In the genomic region with DNA sequence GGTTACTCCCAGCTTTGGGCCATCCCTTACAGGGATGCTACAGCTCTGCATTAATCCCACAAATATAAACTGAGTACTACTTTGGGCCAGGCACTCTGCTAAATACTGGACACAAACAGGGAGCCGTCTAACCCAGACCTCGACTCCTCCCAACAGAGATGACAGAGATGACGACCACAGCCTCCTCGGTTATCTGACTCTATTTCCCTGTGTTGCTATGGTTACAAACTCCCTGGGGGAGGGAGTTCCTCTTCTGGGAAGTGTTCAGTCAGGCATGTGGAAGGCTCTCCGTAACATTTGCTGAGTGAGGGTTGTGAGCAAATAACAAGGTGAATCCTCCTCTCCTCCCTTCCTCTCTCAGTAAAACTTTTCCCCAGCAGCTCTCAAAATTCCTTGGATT, we compare ENCODE assay signal across 1 cellular context.
TF ChIP-seq lines count a peak whose summit lies in the region.

No MANE protein-coding gene starts in this region.

TF ChIP-seq in K562, 482 proteins besides CTCF, POLR2A, EP300 and RAD21 (continued from another document):
- TF ChIP-seq, protein P1, sequence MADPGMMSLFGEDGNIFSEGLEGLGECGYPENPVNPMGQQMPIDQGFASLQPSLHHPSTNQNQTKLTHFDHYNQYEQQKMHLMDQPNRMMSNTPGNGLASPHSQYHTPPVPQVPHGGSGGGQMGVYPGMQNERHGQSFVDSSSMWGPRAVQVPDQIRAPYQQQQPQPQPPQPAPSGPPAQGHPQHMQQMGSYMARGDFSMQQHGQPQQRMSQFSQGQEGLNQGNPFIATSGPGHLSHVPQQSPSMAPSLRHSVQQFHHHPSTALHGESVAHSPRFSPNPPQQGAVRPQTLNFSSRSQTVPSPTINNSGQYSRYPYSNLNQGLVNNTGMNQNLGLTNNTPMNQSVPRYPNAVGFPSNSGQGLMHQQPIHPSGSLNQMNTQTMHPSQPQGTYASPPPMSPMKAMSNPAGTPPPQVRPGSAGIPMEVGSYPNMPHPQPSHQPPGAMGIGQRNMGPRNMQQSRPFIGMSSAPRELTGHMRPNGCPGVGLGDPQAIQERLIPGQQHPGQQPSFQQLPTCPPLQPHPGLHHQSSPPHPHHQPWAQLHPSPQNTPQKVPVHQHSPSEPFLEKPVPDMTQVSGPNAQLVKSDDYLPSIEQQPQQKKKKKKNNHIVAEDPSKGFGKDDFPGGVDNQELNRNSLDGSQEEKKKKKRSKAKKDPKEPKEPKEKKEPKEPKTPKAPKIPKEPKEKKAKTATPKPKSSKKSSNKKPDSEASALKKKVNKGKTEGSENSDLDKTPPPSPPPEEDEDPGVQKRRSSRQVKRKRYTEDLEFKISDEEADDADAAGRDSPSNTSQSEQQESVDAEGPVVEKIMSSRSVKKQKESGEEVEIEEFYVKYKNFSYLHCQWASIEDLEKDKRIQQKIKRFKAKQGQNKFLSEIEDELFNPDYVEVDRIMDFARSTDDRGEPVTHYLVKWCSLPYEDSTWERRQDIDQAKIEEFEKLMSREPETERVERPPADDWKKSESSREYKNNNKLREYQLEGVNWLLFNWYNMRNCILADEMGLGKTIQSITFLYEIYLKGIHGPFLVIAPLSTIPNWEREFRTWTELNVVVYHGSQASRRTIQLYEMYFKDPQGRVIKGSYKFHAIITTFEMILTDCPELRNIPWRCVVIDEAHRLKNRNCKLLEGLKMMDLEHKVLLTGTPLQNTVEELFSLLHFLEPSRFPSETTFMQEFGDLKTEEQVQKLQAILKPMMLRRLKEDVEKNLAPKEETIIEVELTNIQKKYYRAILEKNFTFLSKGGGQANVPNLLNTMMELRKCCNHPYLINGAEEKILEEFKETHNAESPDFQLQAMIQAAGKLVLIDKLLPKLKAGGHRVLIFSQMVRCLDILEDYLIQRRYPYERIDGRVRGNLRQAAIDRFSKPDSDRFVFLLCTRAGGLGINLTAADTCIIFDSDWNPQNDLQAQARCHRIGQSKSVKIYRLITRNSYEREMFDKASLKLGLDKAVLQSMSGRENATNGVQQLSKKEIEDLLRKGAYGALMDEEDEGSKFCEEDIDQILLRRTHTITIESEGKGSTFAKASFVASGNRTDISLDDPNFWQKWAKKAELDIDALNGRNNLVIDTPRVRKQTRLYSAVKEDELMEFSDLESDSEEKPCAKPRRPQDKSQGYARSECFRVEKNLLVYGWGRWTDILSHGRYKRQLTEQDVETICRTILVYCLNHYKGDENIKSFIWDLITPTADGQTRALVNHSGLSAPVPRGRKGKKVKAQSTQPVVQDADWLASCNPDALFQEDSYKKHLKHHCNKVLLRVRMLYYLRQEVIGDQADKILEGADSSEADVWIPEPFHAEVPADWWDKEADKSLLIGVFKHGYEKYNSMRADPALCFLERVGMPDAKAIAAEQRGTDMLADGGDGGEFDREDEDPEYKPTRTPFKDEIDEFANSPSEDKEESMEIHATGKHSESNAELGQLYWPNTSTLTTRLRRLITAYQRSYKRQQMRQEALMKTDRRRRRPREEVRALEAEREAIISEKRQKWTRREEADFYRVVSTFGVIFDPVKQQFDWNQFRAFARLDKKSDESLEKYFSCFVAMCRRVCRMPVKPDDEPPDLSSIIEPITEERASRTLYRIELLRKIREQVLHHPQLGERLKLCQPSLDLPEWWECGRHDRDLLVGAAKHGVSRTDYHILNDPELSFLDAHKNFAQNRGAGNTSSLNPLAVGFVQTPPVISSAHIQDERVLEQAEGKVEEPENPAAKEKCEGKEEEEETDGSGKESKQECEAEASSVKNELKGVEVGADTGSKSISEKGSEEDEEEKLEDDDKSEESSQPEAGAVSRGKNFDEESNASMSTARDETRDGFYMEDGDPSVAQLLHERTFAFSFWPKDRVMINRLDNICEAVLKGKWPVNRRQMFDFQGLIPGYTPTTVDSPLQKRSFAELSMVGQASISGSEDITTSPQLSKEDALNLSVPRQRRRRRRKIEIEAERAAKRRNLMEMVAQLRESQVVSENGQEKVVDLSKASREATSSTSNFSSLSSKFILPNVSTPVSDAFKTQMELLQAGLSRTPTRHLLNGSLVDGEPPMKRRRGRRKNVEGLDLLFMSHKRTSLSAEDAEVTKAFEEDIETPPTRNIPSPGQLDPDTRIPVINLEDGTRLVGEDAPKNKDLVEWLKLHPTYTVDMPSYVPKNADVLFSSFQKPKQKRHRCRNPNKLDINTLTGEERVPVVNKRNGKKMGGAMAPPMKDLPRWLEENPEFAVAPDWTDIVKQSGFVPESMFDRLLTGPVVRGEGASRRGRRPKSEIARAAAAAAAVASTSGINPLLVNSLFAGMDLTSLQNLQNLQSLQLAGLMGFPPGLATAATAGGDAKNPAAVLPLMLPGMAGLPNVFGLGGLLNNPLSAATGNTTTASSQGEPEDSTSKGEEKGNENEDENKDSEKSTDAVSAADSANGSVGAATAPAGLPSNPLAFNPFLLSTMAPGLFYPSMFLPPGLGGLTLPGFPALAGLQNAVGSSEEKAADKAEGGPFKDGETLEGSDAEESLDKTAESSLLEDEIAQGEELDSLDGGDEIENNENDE (IDR thresholded peaks at IDR 0.05; ENCODE audit: low read depth, low read length), result no peak
- TF ChIP-seq RFX1 (IDR thresholded peaks at IDR 0.05) (peak; percentile 93), SPI1 (IDR thresholded peaks at IDR 0.05; ENCODE audit: borderline replicate concordance, low read depth, low read length) (peak; percentile 68; the same call in 1 of the 2 replicates)
